14 cellular contexts compared by ENCODE assay signal in genomic region chr18:57807336-57808117, GRCh38. TPM values are rescaled to one million over a fixed set of nuclear protein-coding genes. Genes with fewer than 3 reads are reported as not detected.
A peak's percentile ranks its signal among the peaks of the same experiment; 100 is the strongest.
DNase-seq lines count a peak whose midpoint lies in the region; ATAC-seq and TF ChIP-seq lines count a peak whose summit lies in the region.
"Had no signal": no experiment of that assay in that cellular context is flagged by ENCODE, and none has a peak within 500 bp of the region (broad histone marks: within the 10 kb centered on the region; RNA-seq: fewer than 3 reads in every experiment).

No MANE protein-coding gene starts in this region.

- POLR2A ChIA-PET in AG04450 (lab: Yijun Ruan, JAX): interaction anchor here (0.7 to 1.2 kb wide), 5 partner anchors 12 to 112 kb away, joined by 3 to 7 read pairs (median 4); no protein-coding TSS in a partner anchor

- TF ChIP-seq CTCF in AG04450 (IDR thresholded peaks at IDR 0.05; ENCODE audit: low read depth, low read length) (no peak), omental fat pad (IDR thresholded peaks at IDR 0.05) (no peak), endothelial cell (IDR thresholded peaks at IDR 0.05; ENCODE audit: unreplicated experiment) (no peak)

- no peak overlapping the region; the same call in 1 of the 2 replicates for H3K4me3 ChIP-seq in AG04450 (ENCODE audit: low read depth, low read length)

- no peak overlapping the region for H3K4me3 Mint-ChIP-seq in endothelial cell (ENCODE audit: unreplicated experiment)
- H3K4me3 Mint-ChIP-seq: CD4-positive, CD25-positive, alpha-beta regulatory T cell; naive thymus-derived CD8-positive, alpha-beta T cell; stimulated activated naive CD8-positive, alpha-beta T cell treated with anti-CD3 and anti-CD28 coated beads, Interleukin-15, amount 100 ng/mL, for 72 hours had no signal

- H3K9me3 Mint-ChIP-seq in endothelial cell (ENCODE audit: unreplicated experiment): no peaks in the 10 kb centered on the region

- CTCF ChIA-PET in AG04450 (lab: Charles Lee): no interaction called here

- H3K27ac Mint-ChIP-seq in endothelial cell (ENCODE audit: unreplicated experiment): no peak overlapping the region
- H3K27ac Mint-ChIP-seq: CD4-positive, CD25-positive, alpha-beta regulatory T cell; naive thymus-derived CD8-positive, alpha-beta T cell; stimulated activated naive CD8-positive, alpha-beta T cell treated with anti-CD3 and anti-CD28 coated beads, Interleukin-15, amount 100 ng/mL, for 72 hours had no signal

- no peak for DNase-seq in AG04450 (ENCODE audit: low read depth, low spot score)
- DNase-seq in M059J (ENCODE audit: low read depth): peak; percentile 78
- DNase-seq in dedifferentiated amniotic fluid mesenchymal stem cell (ENCODE audit: extremely low spot score): peak; percentile 40
- DNase-seq in omental fat pad (ENCODE audit: low spot score): no peak
- DNase-seq in NCI-H748 treated with DMSO at 0.1 percent for 48 hours (lab: John Stamatoyannopoulos, UW): no peak
- no peak for DNase-seq in endothelial cell (ENCODE audit: low spot score)
- no peak for DNase-seq in activated CD4-positive, CD25-positive, alpha-beta regulatory T cell (lab: John Stamatoyannopoulos, UW)
- DNase-seq: activated T-cell treated with anti-CD3 and anti-CD28 coated beads for 4 hours; CD4-positive, CD25-positive, alpha-beta regulatory T cell; hypothalamus; naive thymus-derived CD8-positive, alpha-beta T cell; NCI-H1436; stimulated activated naive CD8-positive, alpha-beta T cell treated with anti-CD3 and anti-CD28 coated beads, Interleukin-15, amount 100 ng/mL, for 72 hours had no signal

- H3K4me1 Mint-ChIP-seq in endothelial cell (ENCODE audit: unreplicated experiment): peaks cover 18% of the 10 kb centered on the region

- peak overlapping the region; percentile 89 for H3K27ac ChIP-seq in AG04450 (ENCODE audit: low read depth, low read length)

- peaks cover 4% of the 10 kb centered on the region for H3K36me3 Mint-ChIP-seq in endothelial cell (ENCODE audit: low read depth, unreplicated experiment)
- H3K36me3 Mint-ChIP-seq: CD4-positive, CD25-positive, alpha-beta regulatory T cell had no signal

- H3K27me3 ChIP-seq in AG04450 (ENCODE audit: control insufficient read depth, insufficient read depth, low read length): no peaks in the 10 kb centered on the region

- H3K27me3 Mint-ChIP-seq in endothelial cell (ENCODE audit: unreplicated experiment): peaks cover 7% of the 10 kb centered on the region

- H3K9me3 ChIP-seq in AG04450 (ENCODE audit: control insufficient read depth, insufficient read depth, low read length): peaks cover 4% of the 10 kb centered on the region

- peak; percentile 13 for ATAC-seq in omental fat pad (ENCODE audit: low FRiP score)
- ATAC-seq in HG03460 (IDR thresholded peaks at IDR 0.05; ENCODE audit: unreplicated experiment): no peak
- ATAC-seq: naive thymus-derived CD8-positive, alpha-beta T cell; stimulated activated naive CD8-positive, alpha-beta T cell treated with anti-CD3 and anti-CD28 coated beads, Interleukin-15, amount 100 ng/mL, for 72 hours had no signal

RNA-seq across cellular contexts. Expression of gene ATP8B1, which starts 4.4 kb away (rescaled TPM):
- 59.8 and 77.6 TPM in 2 replicates for polyA plus RNA-seq in AG04450 (2011; rRNA removed)
- polyA minus RNA-seq in AG04450 (2011; rRNA and poly(A)+ RNA removed): 73.5 and 97.0 TPM in 2 replicates
- total RNA-seq in M059J (2014; rRNA removed; shearing (Covaris generic)): 39.5 and 68.5 TPM in 2 replicates
- total RNA-seq in omental fat pad (10 to 100 TPM in 1 of 4 donors, 1 to 10 TPM in 3; 6.3 to 21.8 (median 7.9) TPM), endothelial cell (ENCODE audit: unreplicated experiment) (66.7 TPM)
- total RNA-seq: CD4-positive, CD25-positive, alpha-beta regulatory T cell had no signal
- polyA plus RNA-seq: naive thymus-derived CD8-positive, alpha-beta T cell had no signal

Comparison
In these comparisons a context has a peak if more than half of its experiments do, and no peak if none do; other contexts are left out.
1. DNase-seq: peak in M059J (single experiment) and dedifferentiated amniotic fluid mesenchymal stem cell (single experiment); none in AG04450 (single experiment), omental fat pad (single experiment), NCI-H748 treated with DMSO at 0.1 percent for 48 hours (single experiment), endothelial cell (single experiment) and activated CD4-positive, CD25-positive, alpha-beta regulatory T cell (0 of 4).